Comparison of ENCODE assay signal across 20 cellular contexts in the genomic region with DNA sequence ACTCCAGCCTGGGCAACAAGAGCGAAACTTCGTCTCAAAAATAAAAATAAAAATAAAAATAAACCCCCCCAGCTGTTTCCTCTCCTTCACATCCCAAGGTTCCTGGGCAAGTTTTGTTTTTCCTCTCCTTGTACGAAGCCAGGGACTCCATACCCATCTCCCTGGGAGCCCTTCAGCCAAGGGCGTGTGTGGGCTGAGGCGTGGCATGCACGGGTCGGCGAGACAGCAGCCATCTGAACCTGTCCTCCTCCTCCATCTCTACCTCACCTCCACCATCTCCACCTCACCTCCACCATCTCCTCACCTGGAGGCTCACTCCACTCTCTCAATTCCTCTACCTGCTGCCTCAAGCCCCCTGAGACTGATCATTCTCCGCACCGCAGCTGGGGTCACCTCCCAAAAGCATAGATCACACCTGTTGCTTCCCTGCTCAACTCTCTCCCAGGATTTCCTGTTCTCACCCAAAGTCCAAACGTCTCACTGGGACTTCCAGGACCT. TPM values are rescaled to one million over a fixed set of nuclear protein-coding genes. Genes with fewer than 3 reads are reported as not detected.
A peak's percentile ranks its signal among the peaks of the same experiment; 100 is the strongest.
DNase-seq lines count a peak whose midpoint lies in the region; ATAC-seq and TF ChIP-seq lines count a peak whose summit lies in the region.
"Had no signal": no experiment of that assay in that cellular context is flagged by ENCODE, and none has a peak within 500 bp of the region (broad histone marks: within the 10 kb centered on the region; RNA-seq: fewer than 3 reads in every experiment).

No MANE protein-coding gene starts in this region.

- H3K9me3 Mint-ChIP-seq in activated T-cell treated with anti-CD3 and anti-CD28 coated beads, Interleukin-2, amount 50 U/mL, for 72 hours, result no peaks in the 10 kb centered on the region
- H3K9me3 Mint-ChIP-seq in activated naive CD8-positive, alpha-beta T cell treated with anti-CD3 and anti-CD28 coated beads for 36 hours, result no peaks in the 10 kb centered on the region
- H3K9me3 Mint-ChIP-seq in immature natural killer cell, result no peaks in the 10 kb centered on the region

- no peak for DNase-seq in activated T-cell treated with anti-CD3 and anti-CD28 coated beads, Interleukin-2, amount 50 U/mL, for 72 hours
- DNase-seq in activated T-cell treated with anti-CD3 and anti-CD28 coated beads, Interleukin-2, amount 50 U/mL, for 48 hours, result no peak
- no peak for DNase-seq in activated naive CD8-positive, alpha-beta T cell treated with anti-CD3 and anti-CD28 coated beads for 36 hours
- DNase-seq in immature natural killer cell, result no peak
- DNase-seq in substantia nigra (lab: John Stamatoyannopoulos, UW), result no peak
- DNase-seq in Ammon's horn (ENCODE audit: low spot score), result no peak
- no peak for DNase-seq in mucosa of gallbladder (ENCODE audit: low spot score)
- no peak for DNase-seq in lower leg skin (ENCODE audit: low spot score in 2 of 2)
- DNase-seq: activated CD4-positive, alpha-beta T cell treated with anti-CD3 and anti-CD28 coated beads, Interleukin-2, amount 50 U/mL, for 4 hours; activated T-cell treated with anti-CD3 and anti-CD28 coated beads, Interleukin-2, amount 50 U/mL, for 1 hour; cerebellar nuclear complex; DMS53; Kasumi-1; posterior cingulate gyrus; upper lobe of right lung had no signal

- peaks cover 2 to 7% of the 10 kb centered on the region in 2 donors for H3K36me3 Mint-ChIP-seq in activated T-cell treated with anti-CD3 and anti-CD28 coated beads, Interleukin-2, amount 50 U/mL, for 72 hours (ENCODE audit: insufficient read depth in 2 of 2)
- peaks cover 4% of the 10 kb centered on the region for H3K36me3 Mint-ChIP-seq in activated naive CD8-positive, alpha-beta T cell treated with anti-CD3 and anti-CD28 coated beads for 36 hours
- peaks cover 3 to 11% (median 4%) of the 10 kb centered on the region in 3 donors for H3K36me3 Mint-ChIP-seq in immature natural killer cell

- H3K27ac ChIP-seq in substantia nigra (ENCODE audit: low read depth, low read length, poor library complexity, severe bottlenecking), result peak overlapping the region; percentile 74
- H3K27ac ChIP-seq: C4-2B, upper lobe of right lung had no signal

- no peak overlapping the region for H3K4me3 Mint-ChIP-seq in activated T-cell treated with anti-CD3 and anti-CD28 coated beads, Interleukin-2, amount 50 U/mL, for 72 hours
- H3K4me3 Mint-ChIP-seq in activated naive CD8-positive, alpha-beta T cell treated with anti-CD3 and anti-CD28 coated beads for 36 hours, result peak overlapping the region; percentile 9
- no peak overlapping the region for H3K4me3 Mint-ChIP-seq in immature natural killer cell

- no peak for TF ChIP-seq CTCF in lower leg skin (IDR thresholded peaks at IDR 0.05)

- intact Hi-C loops in lower leg skin (cut with DNase I; ENCODE audit: low total_unique reads), result no loop called here

- peak overlapping the region; percentile 10 for H3K27ac Mint-ChIP-seq in activated T-cell treated with anti-CD3 and anti-CD28 coated beads, Interleukin-2, amount 50 U/mL, for 72 hours
- no peak overlapping the region for H3K27ac Mint-ChIP-seq in activated naive CD8-positive, alpha-beta T cell treated with anti-CD3 and anti-CD28 coated beads for 36 hours
- H3K27ac Mint-ChIP-seq in immature natural killer cell, result peak overlapping the region in 5 of 6 donors; percentile 30 to 64 (median 57)

- no peak overlapping the region for H3K4me3 ChIP-seq in lower leg skin (ENCODE audit: low read depth, poor library complexity, severe bottlenecking)
- H3K4me3 ChIP-seq: HAP-1, upper lobe of right lung had no signal

- WGBS in lower leg skin, 2 donors, result 71 to 81% methylated on average over 11 of the region's 11 CpGs

- no peak for TF ChIP-seq POLR2A in lower leg skin (IDR thresholded peaks at IDR 0.05)

- H3K27me3 Mint-ChIP-seq in activated T-cell treated with anti-CD3 and anti-CD28 coated beads, Interleukin-2, amount 50 U/mL, for 72 hours (ENCODE audit: low read depth), result no peaks in the 10 kb centered on the region
- no peaks in the 10 kb centered on the region for H3K27me3 Mint-ChIP-seq in activated naive CD8-positive, alpha-beta T cell treated with anti-CD3 and anti-CD28 coated beads for 36 hours
- H3K27me3 Mint-ChIP-seq in immature natural killer cell (ENCODE audit: low read depth in 3 of 3), result peaks cover 0 to 8% (median 4%) of the 10 kb centered on the region in 3 donors

- no peak for ATAC-seq in activated T-cell treated with anti-CD3 and anti-CD28 coated beads, Interleukin-2, amount 50 U/mL, for 72 hours (replicated peaks in 1 of 2)
- ATAC-seq: left lobe of liver had no signal

- H3K4me1 Mint-ChIP-seq in activated T-cell treated with anti-CD3 and anti-CD28 coated beads, Interleukin-2, amount 50 U/mL, for 72 hours (ENCODE audit: low read depth), result peaks cover 5% of the 10 kb centered on the region
- H3K4me1 Mint-ChIP-seq in activated naive CD8-positive, alpha-beta T cell treated with anti-CD3 and anti-CD28 coated beads for 36 hours, result peaks cover 14% of the 10 kb centered on the region
- H3K4me1 Mint-ChIP-seq in immature natural killer cell, result peaks cover 42 to 44% of the 10 kb centered on the region in 2 donors

RNA-seq across cellular contexts. Expression of gene AANAT, which starts 16.9 kb away (rescaled TPM):
- not detected for total RNA-seq in activated T-cell treated with anti-CD3 and anti-CD28 coated beads, Interleukin-2, amount 50 U/mL, for 72 hours
- total RNA-seq in activated naive CD8-positive, alpha-beta T cell treated with anti-CD3 and anti-CD28 coated beads for 36 hours, result under 1 TPM in 1 of 2 experiments, not detected in 1; 0.36 TPM
- under 1 TPM in 1 of 3 donors, not detected in 2; 0.34 TPM for polyA plus RNA-seq in immature natural killer cell
- total RNA-seq in mucosa of gallbladder, result not detected
- not detected for total RNA-seq in lower leg skin
- total RNA-seq: left lobe of liver, RPMI7951, skeletal muscle tissue, upper lobe of right lung had no signal

RNA-seq across cellular contexts. Expression of gene RHBDF2, which starts 16.9 kb away (rescaled TPM):
- 10 to 100 TPM; 38.7 to 39.0 TPM for total RNA-seq in activated T-cell treated with anti-CD3 and anti-CD28 coated beads, Interleukin-2, amount 50 U/mL, for 72 hours
- 10 to 100 TPM; 20.7 to 22.2 TPM for total RNA-seq in activated naive CD8-positive, alpha-beta T cell treated with anti-CD3 and anti-CD28 coated beads for 36 hours
- 10 to 100 TPM; 19.3 to 90.5 (median 23.6) TPM for polyA plus RNA-seq in immature natural killer cell
- 48.8 TPM for total RNA-seq in mucosa of gallbladder
- total RNA-seq in lower leg skin, result 10 to 100 TPM; 53.7 to 76.1 (median 62.6) TPM

RNA-seq across cellular contexts. Expression of gene UBE2O, which starts 31.3 kb away (rescaled TPM):
- 10 to 100 TPM; 21.5 to 22.8 TPM for total RNA-seq in activated T-cell treated with anti-CD3 and anti-CD28 coated beads, Interleukin-2, amount 50 U/mL, for 72 hours
- total RNA-seq in activated naive CD8-positive, alpha-beta T cell treated with anti-CD3 and anti-CD28 coated beads for 36 hours, result 10 to 100 TPM; 37.7 to 38.4 TPM
- polyA plus RNA-seq in immature natural killer cell, result 10 to 100 TPM in 1 of 3 donors, 1 to 10 TPM in 1, under 1 TPM in 1; 0.19 to 14.3 (median 5.2) TPM
- total RNA-seq in mucosa of gallbladder (26.0 TPM), lower leg skin (10 to 100 TPM; 20.3 to 52.0 (median 26.0) TPM)

RNA-seq across cellular contexts. Expression of gene CYGB, which starts 53.2 kb away (rescaled TPM):
- under 1 TPM in 1 of 2 donors, not detected in 1; 0.44 TPM for total RNA-seq in activated T-cell treated with anti-CD3 and anti-CD28 coated beads, Interleukin-2, amount 50 U/mL, for 72 hours
- under 1 TPM; 0.33 to 0.62 TPM for total RNA-seq in activated naive CD8-positive, alpha-beta T cell treated with anti-CD3 and anti-CD28 coated beads for 36 hours
- under 1 TPM in 2 of 3 donors, not detected in 1; 0.09 to 0.41 TPM for polyA plus RNA-seq in immature natural killer cell
- total RNA-seq in mucosa of gallbladder (14.7 TPM), lower leg skin (10 to 100 TPM in 3 of 4 donors, 1 to 10 TPM in 1; 9.7 to 14.4 (median 10.7) TPM)

RNA-seq across cellular contexts. Expression of gene PRCD, which starts 55.6 kb away (rescaled TPM):
- total RNA-seq in activated T-cell treated with anti-CD3 and anti-CD28 coated beads, Interleukin-2, amount 50 U/mL, for 72 hours, result 1 to 10 TPM; 1.1 to 1.5 TPM
- total RNA-seq in activated naive CD8-positive, alpha-beta T cell treated with anti-CD3 and anti-CD28 coated beads for 36 hours, result under 1 TPM; 0.36 to 0.66 TPM
- 1 to 10 TPM; 2.8 to 5.3 (median 3.1) TPM for polyA plus RNA-seq in immature natural killer cell
- total RNA-seq in mucosa of gallbladder (4.3 TPM), lower leg skin (1 to 10 TPM in 3 of 4 donors, under 1 TPM in 1; 0.42 to 7.5 (median 4.0) TPM)
